In the genomic region with DNA sequence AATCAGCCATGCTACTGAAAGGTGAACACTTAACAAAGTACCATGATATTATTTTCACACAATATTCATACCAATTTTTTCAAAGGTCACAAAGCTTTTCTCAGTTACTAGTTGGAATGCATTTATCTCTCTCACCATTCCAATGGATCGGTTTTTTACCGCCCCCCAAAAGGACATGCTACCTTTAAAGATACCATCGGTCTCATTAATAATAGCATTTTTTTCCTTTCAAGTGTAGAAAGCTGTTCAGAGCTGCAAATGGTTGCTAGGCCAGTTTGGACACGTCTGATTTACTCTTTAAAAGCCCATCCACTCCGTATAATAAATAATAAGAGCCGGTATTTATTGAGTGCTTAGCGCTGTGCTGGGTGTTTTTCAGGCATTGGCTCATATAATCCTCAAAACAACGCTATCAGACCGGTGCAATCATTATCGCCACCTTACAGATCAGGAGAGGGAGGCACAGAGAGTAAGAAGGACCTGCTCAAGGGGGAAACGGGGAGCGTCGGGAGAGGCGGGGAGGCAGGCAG, we compare ENCODE assay signal across 9 cellular contexts. TPM values are rescaled to one million over a fixed set of nuclear protein-coding genes. Genes with fewer than 3 reads are reported as not detected.
DNase-seq lines count a peak whose midpoint lies in the region; ATAC-seq and TF ChIP-seq lines count a peak whose summit lies in the region.
"Had no signal": no experiment of that assay in that cellular context is flagged by ENCODE, and none has a peak within 500 bp of the region (broad histone marks: within the 10 kb centered on the region; RNA-seq: fewer than 3 reads in every experiment).

No MANE protein-coding gene starts in this region.

- H3K9me3 ChIP-seq in breast epithelium: no peaks in the 10 kb centered on the region
- H3K9me3 ChIP-seq in tibial nerve: no peaks in the 10 kb centered on the region

- no peak overlapping the region for H2AK5ac ChIP-seq in mesendoderm (ENCODE audit: low read length)

- intact Hi-C loops in breast epithelium (cut with DNase I; ENCODE audit: low total_unique reads): no loop called here

- no peak for DNase-seq in activated T-cell treated with anti-CD3 and anti-CD28 coated beads, Interleukin-2, amount 50 U/mL, for 72 hours
- DNase-seq in activated T-cell treated with anti-CD3 and anti-CD28 coated beads, Interleukin-2, amount 50 U/mL, for 1 hour: no peak
- DNase-seq in breast epithelium (ENCODE audit: low spot score in 2 of 2): no peak
- no peak for DNase-seq in mesendoderm
- no peak for DNase-seq in tibial nerve (ENCODE audit: low spot score in 2 of 2)
- DNase-seq in SW480 (ENCODE audit: low spot score): no peak
- DNase-seq: NK-92 treated with Interleukin-12 subunit alpha and Interleukin-12 subunit beta, amount 100 ng/mL, for 24 hours had no signal

- H3K4me1 Mint-ChIP-seq in activated T-cell treated with anti-CD3 and anti-CD28 coated beads, Interleukin-2, amount 50 U/mL, for 72 hours (ENCODE audit: low read depth): peaks cover 12% of the 10 kb centered on the region

- peaks cover 1% of the 10 kb centered on the region for H3K79me1 ChIP-seq in mesendoderm (ENCODE audit: low read length)

- no peak overlapping the region for H3K4ac ChIP-seq in mesendoderm (ENCODE audit: low read depth, low read length)

- H3K56ac ChIP-seq in mesendoderm (ENCODE audit: low read length): peak overlapping the region; percentile 65

- no CpG with 5 or more reads among the region's 14 CpGs for WGBS in mesendoderm (ENCODE audit: extremely low coverage, insufficient coverage, low lambda C conversion rate)
- 5 to 6% methylated on average over 14 of the region's 14 CpGs for WGBS in tibial nerve, 2 donors

- H3K9ac ChIP-seq in mesendoderm (ENCODE audit: low read length): peak overlapping the region; percentile 38

- H3K27me3 Mint-ChIP-seq in activated T-cell treated with anti-CD3 and anti-CD28 coated beads, Interleukin-2, amount 50 U/mL, for 72 hours (ENCODE audit: low read depth): peaks cover 65% of the 10 kb centered on the region

- H2BK120ac ChIP-seq in mesendoderm (ENCODE audit: low read depth, low read length): no peak overlapping the region

- no peak overlapping the region for H2BK15ac ChIP-seq in mesendoderm (replicated peaks; ENCODE audit: low read depth)

- peak overlapping the region; percentile 77 to 78 for H3K4me3 Mint-ChIP-seq in activated T-cell treated with anti-CD3 and anti-CD28 coated beads, Interleukin-2, amount 50 U/mL, for 72 hours

- no peak for TF ChIP-seq CTCF in breast epithelium (IDR thresholded peaks at IDR 0.05)
- TF ChIP-seq CTCF in tibial nerve (IDR thresholded peaks at IDR 0.05): no peak

- no peak for TF ChIP-seq EP300 in tibial nerve (IDR thresholded peaks at IDR 0.05)

- peak overlapping the region; percentile 58 for H3K4me2 ChIP-seq in mesendoderm (ENCODE audit: low read length)

- no peaks in the 10 kb centered on the region for H3K9me3 Mint-ChIP-seq in activated T-cell treated with anti-CD3 and anti-CD28 coated beads, Interleukin-2, amount 50 U/mL, for 72 hours

- no peak overlapping the region for H3K18ac ChIP-seq in mesendoderm (ENCODE audit: low read length)

- no peak overlapping the region for H2BK5ac ChIP-seq in mesendoderm (ENCODE audit: low read length)

- H3K27ac ChIP-seq in breast epithelium (peak overlapping the region; percentile 78 to 79), mesendoderm (ENCODE audit: low read depth, low read length) (no peak overlapping the region), tibial nerve (peak overlapping the region in 2 of 4 donors; percentile 68 to 78)

- H3K27me3 ChIP-seq in breast epithelium (peaks cover 0 to 11% of the 10 kb centered on the region in 2 donors), mesendoderm (ENCODE audit: insufficient read depth, low read length, poor library complexity) (peaks cover 3% of the 10 kb centered on the region), tibial nerve (peaks cover 0 to 16% of the 10 kb centered on the region in 2 donors)

- H3K36me3 ChIP-seq in breast epithelium (no peaks in the 10 kb centered on the region), mesendoderm (ENCODE audit: control insufficient read depth, insufficient read depth, low read length) (no peaks in the 10 kb centered on the region), tibial nerve (no peaks in the 10 kb centered on the region)

- no peak overlapping the region for H4K8ac ChIP-seq in mesendoderm (ENCODE audit: low read depth, low read length)

- H3K27ac Mint-ChIP-seq in activated T-cell treated with anti-CD3 and anti-CD28 coated beads, Interleukin-2, amount 50 U/mL, for 72 hours: no peak overlapping the region

- peak overlapping the region; percentile 60 to 91 (median 71) for H3K4me3 ChIP-seq in breast epithelium
- peak overlapping the region; percentile 35 for H3K4me3 ChIP-seq in mesendoderm (ENCODE audit: low read length)
- peak overlapping the region; percentile 51 to 67 (median 59) for H3K4me3 ChIP-seq in tibial nerve

- TF ChIP-seq POLR2A in breast epithelium (IDR thresholded peaks at IDR 0.05): no peak
- no peak for TF ChIP-seq POLR2A in tibial nerve (IDR thresholded peaks at IDR 0.05)

- H4K5ac ChIP-seq in mesendoderm (ENCODE audit: low read length): no peak overlapping the region

- H3K4me1 ChIP-seq in breast epithelium (peaks cover 0 to 10% of the 10 kb centered on the region in 2 donors), mesendoderm (ENCODE audit: control insufficient read depth, low read depth, low read length) (peaks cover 4% of the 10 kb centered on the region), tibial nerve (peaks cover 0 to 28% (median 2%) of the 10 kb centered on the region in 4 donors)

- H3K79me2 ChIP-seq in mesendoderm (ENCODE audit: control insufficient read depth, insufficient read depth, low read length): peaks cover 15% of the 10 kb centered on the region

- ATAC-seq in activated T-cell treated with anti-CD3 and anti-CD28 coated beads, Interleukin-2, amount 50 U/mL, for 72 hours (replicated peaks in 1 of 2): no peak
- ATAC-seq in GM18873 (IDR thresholded peaks at IDR 0.05; ENCODE audit: low FRiP score, unreplicated experiment) (no peak), HG03571 (IDR thresholded peaks at IDR 0.05; ENCODE audit: unreplicated experiment) (no peak)

- H3K36me3 Mint-ChIP-seq in activated T-cell treated with anti-CD3 and anti-CD28 coated beads, Interleukin-2, amount 50 U/mL, for 72 hours (ENCODE audit: insufficient read depth in 2 of 2): peaks cover 0 to 3% of the 10 kb centered on the region in 2 donors

- H3K23ac ChIP-seq in mesendoderm (ENCODE audit: low read length): peak overlapping the region; percentile 29

RNA-seq across cellular contexts. Expression of gene STON2, which starts 35.0 kb away (rescaled TPM):
- total RNA-seq in activated T-cell treated with anti-CD3 and anti-CD28 coated beads, Interleukin-2, amount 50 U/mL, for 72 hours: under 1 TPM; 0.10 to 0.12 TPM
- 10 to 100 TPM; 24.6 to 30.2 (median 27.5) TPM for total RNA-seq in breast epithelium
- 11.3 TPM for polyA plus RNA-seq in mesendoderm (2013, experiment 1 of 2)
- 11.0 TPM for polyA plus RNA-seq in mesendoderm (2013, experiment 2 of 2)
- total RNA-seq in tibial nerve: 10 to 100 TPM; 21.6 to 62.0 (median 34.7) TPM

Comparison
In these comparisons a context has a peak if more than half of its experiments do, and no peak if none do; other contexts are left out.
1. RNA of gene STON2, which starts 35.0 kb away (total RNA-seq): 21.6 to 62.0 TPM in tibial nerve and 24.6 to 30.2 TPM in breast epithelium; 0.10 to 0.12 TPM in activated T-cell treated with anti-CD3 and anti-CD28 coated beads, Interleukin-2, amount 50 U/mL, for 72 hours; every median in the first group is over 10 times any median in the second.
2. Peak in every context shown above with its lines, with median percentiles within 50 percentile points of each other: H3K4me3 ChIP-seq.